In genomic region chr3:48502121-48502520, GRCh38 we compare ENCODE assay signal across 12 cellular contexts. TPM values are rescaled to one million over a fixed set of nuclear protein-coding genes. Genes with fewer than 3 reads are reported as not detected.
A peak's percentile ranks its signal among the peaks of the same experiment; 100 is the strongest.
DNase-seq lines count a peak whose midpoint lies in the region; ATAC-seq and TF ChIP-seq lines count a peak whose summit lies in the region.
"Had no signal": no experiment of that assay in that cellular context is flagged by ENCODE, and none has a peak within 500 bp of the region (broad histone marks: within the 10 kb centered on the region; RNA-seq: fewer than 3 reads in every experiment).

No MANE protein-coding gene starts in this region.

- H3K4me3 ChIP-seq in heart left ventricle (no peak overlapping the region), right cardiac atrium (ENCODE audit: low read length) (no peak overlapping the region), vagina (no peak overlapping the region)
- H3K4me3 ChIP-seq: colonic mucosa had no signal

- TF ChIP-seq POLR2A in heart left ventricle (IDR thresholded peaks at IDR 0.05) = no peak
- TF ChIP-seq POLR2A in vagina (IDR thresholded peaks at IDR 0.05) = no peak

- H3K27me3 Mint-ChIP-seq in neural crest cell (ENCODE audit: low read depth) = no peaks in the 10 kb centered on the region

- H3K27ac ChIP-seq in heart left ventricle (peak overlapping the region in 7 of 12 donors; percentile 82 to 98 (median 96)), right cardiac atrium (ENCODE audit: low read length) (no peak overlapping the region), caudate nucleus (ENCODE audit: low read depth, low read length) (peak overlapping the region; percentile 93), vagina (peak overlapping the region; percentile 92)

- H3K36me3 Mint-ChIP-seq in neural crest cell (ENCODE audit: low read depth) = peaks cover 5% of the 10 kb centered on the region

- ATAC-seq in heart left ventricle (no peak), right cardiac atrium (no peak), HG03280 (IDR thresholded peaks at IDR 0.05; ENCODE audit: unreplicated experiment) (no peak), HG03039 (IDR thresholded peaks at IDR 0.05; ENCODE audit: unreplicated experiment) (no peak)

- peaks cover 6% of the 10 kb centered on the region for H3K4me1 Mint-ChIP-seq in neural crest cell

- peaks cover 0 to 36% (median 12%) of the 10 kb centered on the region in 9 donors for H3K36me3 ChIP-seq in heart left ventricle
- H3K36me3 ChIP-seq in vagina = peaks cover 0 to 26% of the 10 kb centered on the region in 2 donors
- H3K36me3 ChIP-seq: colonic mucosa had no signal

- no peak overlapping the region for H3K27ac Mint-ChIP-seq in neural crest cell (ENCODE audit: unreplicated experiment)

- no peaks in the 10 kb centered on the region for H3K9me3 Mint-ChIP-seq in neural crest cell

- DNase-seq in heart left ventricle (no peak), right cardiac atrium (no peak), caudate nucleus (lab: John Stamatoyannopoulos, UW) (no peak), neural crest cell (ENCODE audit: low read depth, low spot score) (no peak), vagina (ENCODE audit: extremely low spot score in 2 of 2) (peak in 1 of 2 donors; percentile 90), NCI-H146 treated with DMSO at 0.1 percent for 48 hours (lab: John Stamatoyannopoulos, UW; ENCODE audit: unreplicated experiment) (no peak)
- DNase-seq: colonic mucosa, foreskin melanocyte, NCI-H510A, upper lobe of left lung had no signal

- peaks cover 0 to 3% (median 0%) of the 10 kb centered on the region in 12 donors for H3K9me3 ChIP-seq in heart left ventricle
- H3K9me3 ChIP-seq in right cardiac atrium (ENCODE audit: control insufficient read depth, low read length) = no peaks in the 10 kb centered on the region
- H3K9me3 ChIP-seq in vagina = no peaks in the 10 kb centered on the region
- H3K9me3 ChIP-seq: colonic mucosa, upper lobe of left lung had no signal

- peaks cover 6 to 33% (median 27%) of the 10 kb centered on the region in 12 donors for H3K4me1 ChIP-seq in heart left ventricle
- peaks cover 6% of the 10 kb centered on the region for H3K4me1 ChIP-seq in right cardiac atrium (ENCODE audit: control insufficient read depth, insufficient read depth, low read length)
- H3K4me1 ChIP-seq in vagina = peaks cover 48% of the 10 kb centered on the region
- H3K4me1 ChIP-seq: colonic mucosa had no signal

- no peak for TF ChIP-seq CTCF in heart left ventricle (IDR thresholded peaks at IDR 0.05)
- TF ChIP-seq CTCF in neural crest cell (conservative IDR thresholded peaks at IDR 0.05) = no peak
- TF ChIP-seq CTCF in vagina (IDR thresholded peaks at IDR 0.05) = no peak

- intact Hi-C loops in heart left ventricle (cut with DNase I) (loop anchor here in 6 of 10 donors (2.0 to 5.0 kb wide), 3 partner anchors 29 to 45 kb away; a partner anchor contains a TSS), right cardiac atrium (cut with DNase I) (loop anchor here in 2 of 4 donors (5.0 kb wide), 1 partner anchor 35 kb away; a partner anchor contains a TSS), vagina (cut with DNase I) (no loop called here)

- peak overlapping the region; percentile 88 for H3K4me3 Mint-ChIP-seq in neural crest cell

- 82 to 89% (median 86%) methylated on average over 5 of the region's 5 CpGs for WGBS in heart left ventricle, 4 donors
- WGBS in right cardiac atrium = 84% methylated on average over 5 of the region's 5 CpGs

- no peaks in the 10 kb centered on the region for H3K27me3 ChIP-seq in heart left ventricle
- H3K27me3 ChIP-seq in right cardiac atrium (ENCODE audit: control insufficient read depth, insufficient read depth) = no peaks in the 10 kb centered on the region
- H3K27me3 ChIP-seq in vagina = no peaks in the 10 kb centered on the region
- H3K27me3 ChIP-seq: colonic mucosa, upper lobe of left lung had no signal

RNA-seq across cellular contexts. Expression of gene SHISA5, which starts 1.9 kb away (rescaled TPM):
- 100 to 1,000 TPM in 2 of 9 donors, 10 to 100 TPM in 7; 38.6 to 124 (median 54.6) TPM for total RNA-seq in heart left ventricle
- 10 to 100 TPM; 25.8 to 68.5 TPM for polyA plus RNA-seq in heart left ventricle
- total RNA-seq in right cardiac atrium = 10 to 100 TPM; 72.9 to 93.1 (median 76.2) TPM
- polyA plus RNA-seq in right cardiac atrium = 57.0 TPM
- total RNA-seq in neural crest cell = 117 and 124 TPM in 2 replicates
- 133 TPM for total RNA-seq in vagina

RNA-seq across cellular contexts. Expression of gene PFKFB4, which starts 54.5 kb away (rescaled TPM):
- total RNA-seq in heart left ventricle (1 to 10 TPM in 5 of 9 donors, under 1 TPM in 4; 0.44 to 9.1 (median 1.0) TPM), right cardiac atrium (1 to 10 TPM; 1.9 to 2.7 (median 2.1) TPM), neural crest cell (19.2 and 20.4 TPM in 2 replicates), vagina (7.4 TPM)
- polyA plus RNA-seq in heart left ventricle (1 to 10 TPM; 1.2 to 1.3 TPM), right cardiac atrium (0.75 TPM)

RNA-seq across cellular contexts. Expression of gene ATRIP, which starts 55.6 kb away (rescaled TPM):
- 1 to 10 TPM; 2.1 to 5.0 (median 3.6) TPM for total RNA-seq in heart left ventricle
- polyA plus RNA-seq in heart left ventricle = 1 to 10 TPM; 2.6 to 5.1 TPM
- total RNA-seq in right cardiac atrium = 1 to 10 TPM; 4.0 to 5.2 (median 4.3) TPM
- polyA plus RNA-seq in right cardiac atrium = 3.5 TPM
- total RNA-seq in neural crest cell = 21.8 and 22.1 TPM in 2 replicates
- total RNA-seq in vagina = 13.8 TPM
